ENCODE assay signal across 20 cellular contexts in genomic region chr1:244820131-244820530, GRCh38.
"Had no signal": no experiment of that assay in that cellular context is flagged by ENCODE, and none has a peak within 500 bp of the region (broad histone marks: within the 10 kb centered on the region; RNA-seq: fewer than 3 reads in every experiment).

No MANE protein-coding gene starts in this region.

- DNase-seq: cerebellar nuclear complex; dermis blood vessel endothelial cell; erythroblast; foreskin keratinocyte; left colon; left ventricle myocardium superior; nucleus accumbens; ovary; sigmoid colon; small intestine; stimulated activated CD4-positive, alpha-beta T cell treated with anti-CD3 and anti-CD28 coated beads, Interleukin-4, amount 100 ng/mL, for 1 hour; stimulated activated CD8-positive, alpha-beta memory T cell treated with anti-CD3 and anti-CD28 coated beads, Interleukin-4, amount 100 ng/mL, for 48 hours; stimulated activated naive CD8-positive, alpha-beta T cell treated with anti-CD3 and anti-CD28 coated beads, Interleukin-15, amount 100 ng/mL, for 72 hours; transverse colon had no signal

- H3K9ac ChIP-seq: neural progenitor cell had no signal

- ATAC-seq: foreskin keratinocyte; left colon; left ventricle myocardium superior; natural killer cell treated with Interleukin-12 subunit alpha and Interleukin-12 subunit beta and Interleukin-15 and Interleukin-18, amount 100 ng/mL, for 72 hours; stimulated activated memory B cell treated with anti-CD40 and anti-IgM and Interleukin-4, amounts not matched to agents 10 μg/mL and 1 μg/mL and 100 μg/mL, for 72 hours; stimulated activated naive CD8-positive, alpha-beta T cell treated with anti-CD3 and anti-CD28 coated beads, Interleukin-15, amount 100 ng/mL, for 72 hours had no signal

- H3K9me3 Mint-ChIP-seq: natural killer cell treated with Interleukin-12 subunit alpha and Interleukin-12 subunit beta and Interleukin-15 and Interleukin-18, amount 100 ng/mL, for 72 hours; neural progenitor cell; stimulated activated memory B cell treated with anti-CD40 and anti-IgM and Interleukin-4, amounts not matched to agents 10 μg/mL and 1 μg/mL and 100 μg/mL, for 72 hours; stimulated activated naive CD8-positive, alpha-beta T cell treated with anti-CD3 and anti-CD28 coated beads, Interleukin-15, amount 100 ng/mL, for 72 hours had no signal

- H3K4me1 ChIP-seq: foreskin keratinocyte, neural progenitor cell, right atrium auricular region, sigmoid colon, transverse colon had no signal

- H3K36me3 Mint-ChIP-seq: natural killer cell treated with Interleukin-12 subunit alpha and Interleukin-12 subunit beta and Interleukin-15 and Interleukin-18, amount 100 ng/mL, for 72 hours; neural progenitor cell; stimulated activated memory B cell treated with anti-CD40 and anti-IgM and Interleukin-4, amounts not matched to agents 10 μg/mL and 1 μg/mL and 100 μg/mL, for 72 hours had no signal

- H3K9me3 ChIP-seq: ovary, right atrium auricular region, sigmoid colon, thoracic aorta, transverse colon had no signal

- H3K27ac Mint-ChIP-seq: natural killer cell treated with Interleukin-12 subunit alpha and Interleukin-12 subunit beta and Interleukin-15 and Interleukin-18, amount 100 ng/mL, for 72 hours; neural progenitor cell; stimulated activated memory B cell treated with anti-CD40 and anti-IgM and Interleukin-4, amounts not matched to agents 10 μg/mL and 1 μg/mL and 100 μg/mL, for 72 hours; stimulated activated naive CD8-positive, alpha-beta T cell treated with anti-CD3 and anti-CD28 coated beads, Interleukin-15, amount 100 ng/mL, for 72 hours had no signal

- H3K4me3 ChIP-seq: lung, neural progenitor cell, ovary, right atrium auricular region, sigmoid colon, thoracic aorta, transverse colon had no signal

- H3K27me3 ChIP-seq: ovary, right atrium auricular region, sigmoid colon, transverse colon had no signal

- H3K4me3 Mint-ChIP-seq: natural killer cell treated with Interleukin-12 subunit alpha and Interleukin-12 subunit beta and Interleukin-15 and Interleukin-18, amount 100 ng/mL, for 72 hours; neural progenitor cell; stimulated activated memory B cell treated with anti-CD40 and anti-IgM and Interleukin-4, amounts not matched to agents 10 μg/mL and 1 μg/mL and 100 μg/mL, for 72 hours; stimulated activated naive CD8-positive, alpha-beta T cell treated with anti-CD3 and anti-CD28 coated beads, Interleukin-15, amount 100 ng/mL, for 72 hours had no signal

- H3K27me3 Mint-ChIP-seq: stimulated activated memory B cell treated with anti-CD40 and anti-IgM and Interleukin-4, amounts not matched to agents 10 μg/mL and 1 μg/mL and 100 μg/mL, for 72 hours had no signal

- H3K27ac ChIP-seq: foreskin keratinocyte, neural progenitor cell, ovary, right atrium auricular region, sigmoid colon, thoracic aorta, transverse colon had no signal

- H3K36me3 ChIP-seq: neural progenitor cell, ovary, right atrium auricular region, sigmoid colon, thoracic aorta, transverse colon had no signal
